8 cellular contexts compared by ENCODE assay signal in genomic region chr5:43121565-43122484, GRCh38. TPM values are rescaled to one million over a fixed set of nuclear protein-coding genes. Genes with fewer than 3 reads are reported as not detected.
DNase-seq lines count a peak whose midpoint lies in the region; ATAC-seq, FAIRE-seq and TF ChIP-seq lines count a peak whose summit lies in the region.

No MANE protein-coding gene starts in this region.

- H3K36me3 ChIP-seq in thymus (ENCODE audit: control insufficient read depth, insufficient read depth), result peaks cover 17% of the 10 kb centered on the region

- FAIRE-seq in RCC 7860 (lab: Jason Lieb, UNC), result peak; percentile 44

- peaks cover 2% of the 10 kb centered on the region for H3K27me3 Mint-ChIP-seq in dendritic cell treated with granulocyte-macrophage colony-stimulating factor and Interleukin-4, amounts not matched to agents 40 ng/mL and 50 ng/mL, for 4 days

- intact Hi-C loops in dendritic cell treated with granulocyte-macrophage colony-stimulating factor and Interleukin-4, amounts not matched to agents 40 ng/mL and 50 ng/mL, for 4 days (cut with micrococcal nuclease), result loop anchor here (1.0 to 10.0 kb wide), 9 partner anchors 17 to 1217 kb away; partner anchors contain the start of genes HMGCS1, NNT, RIMOC1 and TMEM267
- intact Hi-C loops in lower leg skin (cut with DNase I; ENCODE audit: low total_unique reads), result no loop called here

- TF ChIP-seq POLR2A in lower leg skin (IDR thresholded peaks at IDR 0.05), result peak in 1 of 2 donors; percentile 26

- ATAC-seq in GM21381 (IDR thresholded peaks at IDR 0.05; ENCODE audit: unreplicated experiment), result peak; percentile 35

- H3K27ac ChIP-seq in HL-60 (replicated peaks) (peak overlapping the region; percentile 94), thymus (ENCODE audit: low read depth) (peak overlapping the region; percentile 93)

- H3K4me1 Mint-ChIP-seq in dendritic cell treated with granulocyte-macrophage colony-stimulating factor and Interleukin-4, amounts not matched to agents 40 ng/mL and 50 ng/mL, for 4 days (ENCODE audit: low read depth), result peaks cover 33% of the 10 kb centered on the region

- H3K27me3 ChIP-seq in HL-60 (ENCODE audit: insufficient read depth, poor library complexity, severe bottlenecking) (no peaks in the 10 kb centered on the region), thymus (ENCODE audit: control insufficient read depth, insufficient read depth) (no peaks in the 10 kb centered on the region)

- peaks cover 47% of the 10 kb centered on the region for H3K36me3 Mint-ChIP-seq in dendritic cell treated with granulocyte-macrophage colony-stimulating factor and Interleukin-4, amounts not matched to agents 40 ng/mL and 50 ng/mL, for 4 days (ENCODE audit: low read depth)

- no peaks in the 10 kb centered on the region for H3K9me3 Mint-ChIP-seq in dendritic cell treated with granulocyte-macrophage colony-stimulating factor and Interleukin-4, amounts not matched to agents 40 ng/mL and 50 ng/mL, for 4 days

- no peaks in the 10 kb centered on the region for H3K9me3 ChIP-seq in thymus (ENCODE audit: control insufficient read depth)

- 1% methylated on average over 43 to 58 of the region's 61 CpGs for WGBS in lower leg skin, 2 donors
- 1% methylated on average over 61 of the region's 61 CpGs for WGBS in thymus

- peaks cover 13% of the 10 kb centered on the region for H3K4me1 ChIP-seq in thymus (ENCODE audit: control insufficient read depth, insufficient read depth, low read length)

- DNase-seq in NCI-H82 (lab: John Stamatoyannopoulos, UW), result peak; percentile 50
- no peak for DNase-seq in NCI-H82 treated with DMSO at 0.1 percent for 48 hours (lab: John Stamatoyannopoulos, UW; ENCODE audit: unreplicated experiment)
- peak in 1 of 2 experiments; percentile 10 for DNase-seq in HL-60 (ENCODE audit: low read depth in 1 of 2, low spot score in 1 of 2)
- DNase-seq in RCC 7860 (ENCODE audit: low spot score), result peak; percentile 61
- no peak for DNase-seq in lower leg skin (ENCODE audit: low spot score in 2 of 2)

- peak overlapping the region; percentile 98 for H3K27ac Mint-ChIP-seq in dendritic cell treated with granulocyte-macrophage colony-stimulating factor and Interleukin-4, amounts not matched to agents 40 ng/mL and 50 ng/mL, for 4 days

- TF ChIP-seq CTCF in HL-60 (IDR thresholded peaks at IDR 0.05; ENCODE audit: insufficient read depth, low read length) (no peak), lower leg skin (IDR thresholded peaks at IDR 0.05) (no peak)

- peak overlapping the region; percentile 96 for H3K4me3 Mint-ChIP-seq in dendritic cell treated with granulocyte-macrophage colony-stimulating factor and Interleukin-4, amounts not matched to agents 40 ng/mL and 50 ng/mL, for 4 days

- H3K4me3 ChIP-seq in HL-60 (replicated peaks; ENCODE audit: insufficient read depth, low read length) (peak overlapping the region; percentile 84), lower leg skin (ENCODE audit: low read depth, poor library complexity, severe bottlenecking) (peak overlapping the region; percentile 92), thymus (ENCODE audit: low read length) (peak overlapping the region; percentile 71)

RNA-seq across cellular contexts. Expression of gene ZNF131, which starts 1.1 kb away (rescaled TPM):
- total RNA-seq in lower leg skin, result 10 to 100 TPM; 29.6 to 43.6 (median 35.8) TPM
- 89.9 TPM for polyA plus RNA-seq in thymus

Comparison
In these comparisons a context has a peak if more than half of its experiments do, and no peak if none do; other contexts are left out.
1. DNase-seq: peak in NCI-H82 (single experiment) and RCC 7860 (single experiment); none in NCI-H82 treated with DMSO at 0.1 percent for 48 hours (single experiment) and lower leg skin (0 of 2).
2. Peak in every context shown above with its lines, with median percentiles within 50 percentile points of each other: H3K4me3 ChIP-seq.